Comparison of ENCODE assay signal across 13 cellular contexts in genomic region chr21:45641480-45642035, GRCh38. TPM values are rescaled to one million over a fixed set of nuclear protein-coding genes. Genes with fewer than 3 reads are reported as not detected.
DNase-seq lines count a peak whose midpoint lies in the region; ATAC-seq and TF ChIP-seq lines count a peak whose summit lies in the region.
"Had no signal": no experiment of that assay in that cellular context is flagged by ENCODE, and none has a peak within 500 bp of the region (broad histone marks: within the 10 kb centered on the region; RNA-seq: fewer than 3 reads in every experiment).

No MANE protein-coding gene starts in this region.

- peak overlapping the region; percentile 11 to 64 (median 53) for H3K27ac ChIP-seq in stomach

- TF ChIP-seq EP300 in stomach (IDR thresholded peaks at IDR 0.05): no peak

- no peak for TF ChIP-seq POLR2A in stomach (IDR thresholded peaks at IDR 0.05)

- intact Hi-C loops in stomach (cut with DNase I; ENCODE audit: low total_unique reads): no loop called here

- H3K4me3 Mint-ChIP-seq in activated naive CD4-positive, alpha-beta T cell treated with anti-CD3 and anti-CD28 coated beads, Interleukin-2, amount 10 ng/mL, durations not matched to agents 7 days and 5 days: peak overlapping the region; percentile 56
- H3K4me3 Mint-ChIP-seq in T-helper 17 cell: peak overlapping the region; percentile 78

- CTCF ChIA-PET in activated naive CD4-positive, alpha-beta T cell treated with anti-CD3 and anti-CD28 coated beads, Interleukin-2, amount 10 ng/mL, durations not matched to agents 7 days and 5 days (lab: Charles Lee): no interaction called here

- peaks cover 2% of the 10 kb centered on the region for H3K36me3 Mint-ChIP-seq in activated naive CD4-positive, alpha-beta T cell treated with anti-CD3 and anti-CD28 coated beads, Interleukin-2, amount 10 ng/mL, durations not matched to agents 7 days and 5 days
- H3K36me3 Mint-ChIP-seq in T-helper 17 cell (ENCODE audit: low read depth): no peaks in the 10 kb centered on the region

- ATAC-seq in T-helper 17 cell (no peak), GM18519 (IDR thresholded peaks at IDR 0.05; ENCODE audit: low FRiP score, unreplicated experiment) (no peak), GM21825 (IDR thresholded peaks at IDR 0.05; ENCODE audit: unreplicated experiment) (no peak)

- TF ChIP-seq CTCF in stomach (IDR thresholded peaks at IDR 0.05): no peak

- H3K4me1 ChIP-seq in iPS-15b (ENCODE audit: control insufficient read depth, insufficient read depth, low read length) (no peaks in the 10 kb centered on the region), stomach (peaks cover 11 to 39% (median 24%) of the 10 kb centered on the region in 4 donors)

- no peak overlapping the region for H3K9ac ChIP-seq in iPS-15b (ENCODE audit: low read depth, low read length)

- no peak for DNase-seq in activated naive CD4-positive, alpha-beta T cell treated with anti-CD3 and anti-CD28 coated beads, Interleukin-2, amount 10 ng/mL, durations not matched to agents 7 days and 5 days
- no peak for DNase-seq in activated naive CD4-positive, alpha-beta T cell treated with Interleukin-2 at 50 U/mL for 16 hours
- DNase-seq in T-helper 17 cell (no peak), stomach (no peak)
- DNase-seq in stimulated activated CD4-positive, alpha-beta T cell treated with anti-CD3 and anti-CD28 coated beads, Interleukin-12 subunit alpha, Interleukin-12 subunit beta, amount 100 ng/mL, for 4 hours: no peak
- DNase-seq: KBM-7, NCI-H345, retina had no signal

- no peaks in the 10 kb centered on the region for H3K36me3 ChIP-seq in iPS-15b (ENCODE audit: control insufficient read depth, insufficient read depth, low read length)
- no peaks in the 10 kb centered on the region for H3K36me3 ChIP-seq in stomach

- no peak overlapping the region for H3K27ac Mint-ChIP-seq in activated naive CD4-positive, alpha-beta T cell treated with anti-CD3 and anti-CD28 coated beads, Interleukin-2, amount 10 ng/mL, durations not matched to agents 7 days and 5 days
- H3K27ac Mint-ChIP-seq in T-helper 17 cell: no peak overlapping the region

- no peaks in the 10 kb centered on the region for H3K9me3 Mint-ChIP-seq in activated naive CD4-positive, alpha-beta T cell treated with anti-CD3 and anti-CD28 coated beads, Interleukin-2, amount 10 ng/mL, durations not matched to agents 7 days and 5 days

- WGBS in stomach, 5 donors: 57 to 76% (median 64%) methylated on average over 31 of the region's 31 CpGs

- H3K9me3 ChIP-seq in T-helper 17 cell (ENCODE audit: control insufficient read depth, low read length, poor library complexity, severe bottlenecking) (no peaks in the 10 kb centered on the region), iPS-15b (ENCODE audit: control insufficient read depth, insufficient read depth, low read length) (no peaks in the 10 kb centered on the region), stomach (no peaks in the 10 kb centered on the region)

- H3K27me3 Mint-ChIP-seq in activated naive CD4-positive, alpha-beta T cell treated with anti-CD3 and anti-CD28 coated beads, Interleukin-2, amount 10 ng/mL, durations not matched to agents 7 days and 5 days: peaks cover 39% of the 10 kb centered on the region
- peaks cover 4% of the 10 kb centered on the region for H3K27me3 Mint-ChIP-seq in T-helper 17 cell

- peaks cover 25% of the 10 kb centered on the region for H3K27me3 ChIP-seq in iPS-15b (ENCODE audit: control insufficient read depth, insufficient read depth, low read length)
- H3K27me3 ChIP-seq in stomach: peaks cover 0 to 35% (median 17%) of the 10 kb centered on the region in 3 donors

- peak overlapping the region; percentile 13 for H3K4me3 ChIP-seq in iPS-15b (ENCODE audit: low read depth, low read length)
- H3K4me3 ChIP-seq in stomach: no peak overlapping the region

- H3K4me1 Mint-ChIP-seq in activated naive CD4-positive, alpha-beta T cell treated with anti-CD3 and anti-CD28 coated beads, Interleukin-2, amount 10 ng/mL, durations not matched to agents 7 days and 5 days: peaks cover 35% of the 10 kb centered on the region
- peaks cover 11% of the 10 kb centered on the region for H3K4me1 Mint-ChIP-seq in T-helper 17 cell

RNA-seq across cellular contexts. Expression of gene PCBP3, which starts 2.0 kb away (rescaled TPM):
- total RNA-seq in T-helper 17 cell (1 to 10 TPM in 1 of 2 donors, under 1 TPM in 1; 0.91 to 4.2 TPM), stomach (10 to 100 TPM in 1 of 5 donors, 1 to 10 TPM in 1, not detected in 3; 4.2 to 10.9 TPM)
- polyA plus RNA-seq in stomach: 1 to 10 TPM; 1.8 to 3.3 (median 2.4) TPM
- total RNA-seq: epithelial cell of proximal tubule, SK-MEL-5 had no signal
